Comparison of ENCODE assay signal across 18 cellular contexts in the genomic region with DNA sequence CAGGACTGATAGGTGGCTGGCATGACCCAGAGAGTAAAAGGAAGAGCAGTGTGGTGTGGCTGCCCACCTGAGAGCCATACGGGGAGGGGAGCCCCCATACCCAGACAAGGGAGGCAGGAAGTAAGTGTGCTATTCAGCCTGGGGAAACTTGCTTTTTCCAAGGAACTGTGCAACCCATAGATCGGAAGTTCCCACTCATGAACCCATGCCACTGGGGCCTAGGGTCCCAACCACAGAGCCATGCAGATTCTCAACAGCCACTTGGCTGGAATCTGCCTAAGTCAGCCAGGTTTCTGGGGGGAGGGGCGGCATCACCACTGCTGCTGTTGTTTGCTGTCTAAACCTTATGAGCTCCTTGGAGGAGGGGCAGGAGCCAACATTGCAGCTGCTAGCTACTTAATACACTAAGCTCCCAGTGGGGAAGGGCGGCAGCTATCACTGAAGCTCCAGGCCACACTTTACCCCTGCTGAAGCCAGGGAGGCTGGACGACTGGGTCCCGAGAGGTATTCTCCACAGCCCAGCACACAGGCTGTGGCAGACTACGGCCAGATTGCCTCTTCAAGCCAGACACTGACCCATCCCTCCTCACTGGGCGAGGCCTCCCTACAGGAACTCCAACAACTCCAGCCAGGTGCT.
DNase-seq lines count a peak whose midpoint lies in the region; ATAC-seq, FAIRE-seq and TF ChIP-seq lines count a peak whose summit lies in the region.
"Had no signal": no experiment of that assay in that cellular context is flagged by ENCODE, and none has a peak within 500 bp of the region (broad histone marks: within the 10 kb centered on the region; RNA-seq: fewer than 3 reads in every experiment).

No MANE protein-coding gene starts in this region.

- H3F3A ChIP-seq in smooth muscle cell (ENCODE audit: low read depth): no peaks in the 10 kb centered on the region

- whole genome bisulfite sequencing in HUES64: 70% methylated on average over 8 of the region's 8 CpGs
- 23% methylated on average over 8 of the region's 8 CpGs for WGBS in GM12878 (ENCODE audit: insufficient coverage, insufficient replicate concordance, low lambda C conversion rate, missing lambda C conversion rate)
- 69% methylated on average over 7 of the region's 8 CpGs for WGBS in mesenchymal stem cell
- 84% methylated on average over 8 of the region's 8 CpGs for WGBS in smooth muscle cell (ENCODE audit: low lambda C conversion rate)
- 76% methylated on average over 8 of the region's 8 CpGs; no CpG with 5 or more reads in 1 of the 2 donors for WGBS in transverse colon (ENCODE audit: low coverage in 1 of 2), 2 donors

- TF ChIP-seq CTCF in Calu3 (IDR thresholded peaks at IDR 0.05; ENCODE audit: unreplicated experiment) (no peak), GM12878 (IDR thresholded peaks at IDR 0.05 in 2 of 3, conservative IDR thresholded peaks at IDR 0.05 in 1 of 3; ENCODE audit: control insufficient read depth in 2 of 3, extremely low read depth in 1 of 3, insufficient read depth in 1 of 3, low read depth in 3 of 3, low read length in 3 of 3) (no peak), smooth muscle cell (IDR thresholded peaks at IDR 0.05; ENCODE audit: borderline replicate concordance, insufficient read depth, poor library complexity, severe bottlenecking) (no peak), transverse colon (IDR thresholded peaks at IDR 0.05) (no peak), uterus (IDR thresholded peaks at IDR 0.05) (no peak)

- H3K4me1 Mint-ChIP-seq in Calu3 (ENCODE audit: low read depth, unreplicated experiment): peaks cover 63% of the 10 kb centered on the region

- peak overlapping the region; percentile 88 for H2BK15ac ChIP-seq in mesenchymal stem cell (ENCODE audit: low read depth, poor library complexity, severe bottlenecking)

- H4K8ac ChIP-seq in mesenchymal stem cell (ENCODE audit: low read length): peak overlapping the region; percentile 67

- peaks cover 8% of the 10 kb centered on the region; the same call in 1 of the 2 replicates for H3K4me1 ChIP-seq in HUES64 (ENCODE audit: insufficient read depth, low read length)
- no peaks in the 10 kb centered on the region for H3K4me1 ChIP-seq in GM12878 (ENCODE audit: control insufficient read depth, insufficient read depth, low read length)
- peaks cover 3% of the 10 kb centered on the region for H3K4me1 ChIP-seq in mesenchymal stem cell (ENCODE audit: control insufficient read depth, insufficient read depth, low read depth, low read length)
- H3K4me1 ChIP-seq in smooth muscle cell (ENCODE audit: low read depth): no peaks in the 10 kb centered on the region
- no peaks in the 10 kb centered on the region for H3K4me1 ChIP-seq in transverse colon
- H3K4me1 ChIP-seq in uterus: no peaks in the 10 kb centered on the region
- H3K4me1 ChIP-seq: esophagus muscularis mucosa, psoas muscle had no signal

- no peak overlapping the region for H3K4ac ChIP-seq in mesenchymal stem cell (ENCODE audit: low read depth in 1 of 2, low read length in 2 of 2)

- H3K79me1 ChIP-seq in mesenchymal stem cell (replicated peaks; ENCODE audit: low read length, poor library complexity, severe bottlenecking): no peaks in the 10 kb centered on the region

- peaks cover 3% of the 10 kb centered on the region for H3K9me3 Mint-ChIP-seq in Calu3 (ENCODE audit: low read depth, unreplicated experiment)

- FAIRE-seq in GM12878 (lab: Jason Lieb, UNC): no peak

- H2BK12ac ChIP-seq in mesenchymal stem cell (ENCODE audit: low read length in 2 of 2): no peak overlapping the region

- no peak overlapping the region for H2BK120ac ChIP-seq in mesenchymal stem cell (ENCODE audit: low read depth, low read length)

- H3K27ac ChIP-seq in HUES64 (ENCODE audit: low read depth, low read length) (peak overlapping the region; percentile 43; the same call in 1 of the 2 replicates), GM12878 (ENCODE audit: control insufficient read depth, insufficient read depth) (no peak overlapping the region), mesenchymal stem cell (ENCODE audit: low read length, poor library complexity, severe bottlenecking) (no peak overlapping the region), smooth muscle cell (ENCODE audit: low read depth) (no peak overlapping the region), transverse colon (no peak overlapping the region), uterus (no peak overlapping the region)
- H3K27ac ChIP-seq: esophagus muscularis mucosa, psoas muscle had no signal

- no peak overlapping the region for H3K4me2 ChIP-seq in GM12878 (ENCODE audit: control insufficient read depth, insufficient read depth)
- no peak overlapping the region for H3K4me2 ChIP-seq in mesenchymal stem cell (ENCODE audit: low read length, poor library complexity, severe bottlenecking)
- no peak overlapping the region for H3K4me2 ChIP-seq in smooth muscle cell

- H3K4me3 Mint-ChIP-seq in Calu3 (ENCODE audit: low read depth, unreplicated experiment): no peak overlapping the region
- H3K4me3 Mint-ChIP-seq: activated CD8-positive, alpha-beta memory T cell treated with anti-CD3 and anti-CD28 coated beads, Interleukin-2, amount 10 ng/mL, durations not matched to agents 7 days and 5 days; dendritic cell treated with granulocyte-macrophage colony-stimulating factor and Interleukin-4, amounts not matched to agents 40 ng/mL and 50 ng/mL, for 4 days had no signal

- BruUV-seq in Calu3 (replicated peaks; lab: Mats Ljungman, UMichigan) (no TSS peak), GM12878 (replicated peaks; lab: Mats Ljungman, UMichigan) (no TSS peak)

- TF ChIP-seq RAD21 in GM12878 (IDR thresholded peaks at IDR 0.05; ENCODE audit: insufficient read depth, low read depth, low read length): no peak

- H2AFZ ChIP-seq in GM12878 (ENCODE audit: control insufficient read depth, low read depth, low read length) (no peak overlapping the region), mesenchymal stem cell (ENCODE audit: low read depth, low read length) (peak overlapping the region; percentile 33), smooth muscle cell (ENCODE audit: low read depth) (no peak overlapping the region)

- H3K27me3 Mint-ChIP-seq in Calu3 (ENCODE audit: unreplicated experiment): no peaks in the 10 kb centered on the region
- H3K27me3 Mint-ChIP-seq: activated CD8-positive, alpha-beta memory T cell treated with anti-CD3 and anti-CD28 coated beads, Interleukin-2, amount 10 ng/mL, durations not matched to agents 7 days and 5 days; dendritic cell treated with granulocyte-macrophage colony-stimulating factor and Interleukin-4, amounts not matched to agents 40 ng/mL and 50 ng/mL, for 4 days had no signal

- no peak overlapping the region for H3K27ac Mint-ChIP-seq in Calu3 (ENCODE audit: unreplicated experiment)
- H3K27ac Mint-ChIP-seq: activated CD8-positive, alpha-beta memory T cell treated with anti-CD3 and anti-CD28 coated beads, Interleukin-2, amount 10 ng/mL, durations not matched to agents 7 days and 5 days; dendritic cell treated with granulocyte-macrophage colony-stimulating factor and Interleukin-4, amounts not matched to agents 40 ng/mL and 50 ng/mL, for 4 days had no signal

- ATAC-seq in GM12878: peak; percentile 49
- ATAC-seq: activated CD4-positive, CD25-positive, alpha-beta regulatory T cell treated with anti-CD3 and anti-CD28 coated beads, Interleukin-2, amount 50 U/mL, for 24 hours; activated CD8-positive, alpha-beta memory T cell treated with anti-CD3 and anti-CD28 coated beads, Interleukin-2, amount 10 ng/mL, durations not matched to agents 7 days and 5 days; left lobe of liver; stimulated activated naive CD8-positive, alpha-beta T cell treated with anti-CD3 and anti-CD28 coated beads, Interleukin-15, Interleukin-2, amounts not matched to agents 100 U/mL and 50 U/mL, for 24 hours had no signal

- H3K4me3 ChIP-seq in HUES64 (ENCODE audit: low read length): no peak overlapping the region
- no peak overlapping the region for H3K4me3 ChIP-seq in GM12878
- H3K4me3 ChIP-seq in mesenchymal stem cell (ENCODE audit: insufficient read depth in 1 of 2, low read depth in 1 of 2, low read length in 2 of 2): no peak overlapping the region
- no peak overlapping the region for H3K4me3 ChIP-seq in smooth muscle cell
- H3K4me3 ChIP-seq in transverse colon: no peak overlapping the region
- H3K4me3 ChIP-seq in uterus: no peak overlapping the region
- H3K4me3 ChIP-seq: esophagus muscularis mucosa, psoas muscle had no signal

- TF ChIP-seq EP300 in GM12878 (IDR thresholded peaks at IDR 0.05; ENCODE audit: borderline replicate concordance in 1 of 2, control insufficient read depth in 1 of 2, low read depth in 2 of 2, low read length in 2 of 2) (no peak), transverse colon (IDR thresholded peaks at IDR 0.05; ENCODE audit: low read depth) (no peak)

- no peaks in the 10 kb centered on the region for H4K20me1 ChIP-seq in GM12878 (ENCODE audit: control insufficient read depth, insufficient read depth)
- no peaks in the 10 kb centered on the region for H4K20me1 ChIP-seq in smooth muscle cell (ENCODE audit: low read depth)

- no peak overlapping the region for H3K14ac ChIP-seq in mesenchymal stem cell (ENCODE audit: low read length in 2 of 2)

- peaks cover 37% of the 10 kb centered on the region for H3K36me3 Mint-ChIP-seq in Calu3 (ENCODE audit: insufficient read depth, unreplicated experiment)

- peak overlapping the region; percentile 54 to 65 for H3K18ac ChIP-seq in mesenchymal stem cell (ENCODE audit: low read depth in 1 of 2, low read length in 2 of 2)

- H3K9ac ChIP-seq in HUES64 (ENCODE audit: low read depth, low read length): peak overlapping the region; percentile 22; the same call in 1 of the 2 replicates
- no peak overlapping the region for H3K9ac ChIP-seq in GM12878 (ENCODE audit: control insufficient read depth, insufficient read depth, low read length)
- no peak overlapping the region for H3K9ac ChIP-seq in mesenchymal stem cell (ENCODE audit: low read length)
- H3K9ac ChIP-seq in smooth muscle cell (ENCODE audit: low read depth): no peak overlapping the region

- POLR2A ChIA-PET in GM12878 (lab: Charles Lee): no interaction called here

- H4K91ac ChIP-seq in mesenchymal stem cell (ENCODE audit: low read length): peak overlapping the region; percentile 55

- H3K36me3 ChIP-seq in HUES64 (ENCODE audit: insufficient read depth, low read length): no peaks in the 10 kb centered on the region
- H3K36me3 ChIP-seq in GM12878 (ENCODE audit: control insufficient read depth in 2 of 2, insufficient read depth in 2 of 2, low read length in 1 of 2): no peaks in the 10 kb centered on the region
- no peaks in the 10 kb centered on the region for H3K36me3 ChIP-seq in mesenchymal stem cell (ENCODE audit: control insufficient read depth in 1 of 2, insufficient read depth in 2 of 2, low read depth in 1 of 2, low read length in 2 of 2)
- H3K36me3 ChIP-seq in smooth muscle cell (ENCODE audit: low read depth): no peaks in the 10 kb centered on the region
- no peaks in the 10 kb centered on the region for H3K36me3 ChIP-seq in transverse colon
- no peaks in the 10 kb centered on the region for H3K36me3 ChIP-seq in uterus
- H3K36me3 ChIP-seq: esophagus muscularis mucosa had no signal

- no peak overlapping the region for H2BK5ac ChIP-seq in mesenchymal stem cell (ENCODE audit: low read depth, low read length, poor library complexity, severe bottlenecking)

- H3K27me3 ChIP-seq in HUES64 (ENCODE audit: insufficient read depth, low read length): no peaks in the 10 kb centered on the region
- H3K27me3 ChIP-seq in GM12878 (replicated peaks in 1 of 2; ENCODE audit: control insufficient read depth in 2 of 2, insufficient read depth in 2 of 2, low read length in 1 of 2): no peaks in the 10 kb centered on the region
- no peaks in the 10 kb centered on the region for H3K27me3 ChIP-seq in mesenchymal stem cell (ENCODE audit: control insufficient read depth in 1 of 2, insufficient read depth in 1 of 2, low read length in 2 of 2)
- H3K27me3 ChIP-seq in smooth muscle cell (ENCODE audit: low read depth): no peaks in the 10 kb centered on the region
- no peaks in the 10 kb centered on the region for H3K27me3 ChIP-seq in transverse colon
- H3K27me3 ChIP-seq in uterus: no peaks in the 10 kb centered on the region
- H3K27me3 ChIP-seq: esophagus muscularis mucosa had no signal

- H3K9me3 ChIP-seq in HUES64 (ENCODE audit: insufficient read depth, low read depth, low read length): no peaks in the 10 kb centered on the region; the same call in 1 of the 2 replicates
- no peaks in the 10 kb centered on the region for H3K9me3 ChIP-seq in GM12878 (replicated peaks; ENCODE audit: control insufficient read depth, insufficient read depth, low read length)
- H3K9me3 ChIP-seq in mesenchymal stem cell (ENCODE audit: control insufficient read depth, low read length): peaks cover 2% of the 10 kb centered on the region
- H3K9me3 ChIP-seq in smooth muscle cell (replicated peaks; ENCODE audit: low read depth): no peaks in the 10 kb centered on the region
- H3K9me3 ChIP-seq in transverse colon: no peaks in the 10 kb centered on the region
- H3K9me3 ChIP-seq in uterus: no peaks in the 10 kb centered on the region
- H3K9me3 ChIP-seq: esophagus muscularis mucosa had no signal

- DNase-seq in Calu3 (peak; percentile 32), GM12878 (ENCODE audit: low read depth, low spot score) (no peak), mesenchymal stem cell (peak; percentile 8), smooth muscle cell (lab: John Stamatoyannopoulos, UW; ENCODE audit: unreplicated experiment) (no peak), transverse colon (no peak), uterus (no peak), G401 (ENCODE audit: low spot score) (no peak)
- DNase-seq: activated CD8-positive, alpha-beta memory T cell treated with anti-CD3 and anti-CD28 coated beads, Interleukin-2, amount 10 ng/mL, durations not matched to agents 7 days and 5 days; activated gamma-delta T cell treated with Interleukin-2 at 50 U/mL for 16 hours; NCI-H1694; psoas muscle; SHP77; stimulated activated naive CD8-positive, alpha-beta T cell treated with anti-CD3 and anti-CD28 coated beads, Interleukin-15, Interleukin-2, amounts not matched to agents 100 U/mL and 50 U/mL, for 24 hours had no signal

- intact Hi-C loops in Calu3 (cut with micrococcal nuclease; ENCODE audit: unreplicated experiment): no loop called here
- intact Hi-C loops in GM12878 (cut with micrococcal nuclease; ENCODE audit: unreplicated experiment): no loop called here
- intact Hi-C loops in transverse colon (cut with DNase I; ENCODE audit: low total_unique reads): no loop called here
- intact Hi-C loops in uterus (cut with DNase I; ENCODE audit: low total_unique reads): no loop called here

- H3K79me2 ChIP-seq in GM12878 (ENCODE audit: control insufficient read depth, insufficient read depth, low read length): no peaks in the 10 kb centered on the region
- H3K79me2 ChIP-seq in smooth muscle cell (ENCODE audit: low read depth): no peaks in the 10 kb centered on the region

- no peak overlapping the region for H2AK5ac ChIP-seq in mesenchymal stem cell (ENCODE audit: low read length, severe bottlenecking)

- H3K23ac ChIP-seq in mesenchymal stem cell (ENCODE audit: low read length in 2 of 2): no peak overlapping the region

- in situ Hi-C loops in GM12878 (cut with MboI): no loop called here
- in situ Hi-C loops in transverse colon (cut with MboI; ENCODE audit: low pct_ligation_motif_present in 1 of 4, low pct_unique_long_range_greater_than_20kb in 1 of 4, low sequenced_read_pairs in 3 of 4): no loop called here
- in situ Hi-C loops in G401 (cut with HindIII; ENCODE audit: low sequenced_read_pairs): no loop called here

- TF ChIP-seq POLR2A in GM12878 (IDR thresholded peaks at IDR 0.05; ENCODE audit: low read depth, low read length) (no peak), transverse colon (IDR thresholded peaks at IDR 0.05) (no peak), uterus (IDR thresholded peaks at IDR 0.05) (no peak)

- SMC1A ChIA-PET in GM12878 (lab: Charles Lee; ENCODE audit: uncharacterized antibody, unreplicated experiment): interaction anchor here (1.2 kb wide), 1 partner anchor 25 kb away, joined by 3 read pairs; no protein-coding TSS in a partner anchor

- RAD21 ChIA-PET in GM12878 (lab: Charles Lee; ENCODE audit: unreplicated experiment): interaction anchor here (0.9 kb wide), 1 partner anchor 22 kb away, joined by 3 read pairs; no protein-coding TSS in a partner anchor

- CTCF ChIA-PET in Calu3 (lab: Charles Lee): no interaction called here
- CTCF ChIA-PET in GM12878 (lab: Yijun Ruan, JAX): interaction anchor here (0.9 kb wide), 2 partner anchors 8 to 29 kb away, joined by 3 read pairs; no protein-coding TSS in a partner anchor

Comparison
In these comparisons a context has a peak if more than half of its experiments do, and no peak if none do; other contexts are left out.
1. DNase-seq: peak in Calu3 (single experiment) and mesenchymal stem cell (single experiment); none in GM12878 (single experiment), smooth muscle cell (single experiment), transverse colon (single experiment), uterus (0 of 2) and G401 (single experiment).